14 cellular contexts compared by ENCODE assay signal in genomic region chr4:140705625-140706275, GRCh38.
"Had no signal": no experiment of that assay in that cellular context is flagged by ENCODE, and none has a peak within 500 bp of the region (broad histone marks: within the 10 kb centered on the region; RNA-seq: fewer than 3 reads in every experiment).

No MANE protein-coding gene starts in this region.

- H3K27ac Mint-ChIP-seq: activated CD4-positive, alpha-beta memory T cell treated with anti-CD3 and anti-CD28 coated beads for 36 hours; activated naive CD4-positive, alpha-beta T cell treated with anti-CD3 and anti-CD28 coated beads, Interleukin-2, amount 50 U/mL, for 72 hours; nephron had no signal

- FAIRE-seq: frontal cortex had no signal

- H3K27me3 ChIP-seq: heart left ventricle, thyroid gland, uterus had no signal

- H3K9me3 ChIP-seq: heart left ventricle, thyroid gland, uterus had no signal

- DNase-seq: activated CD4-positive, alpha-beta memory T cell treated with anti-CD3 and anti-CD28 coated beads for 36 hours; activated effector memory CD4-positive, alpha-beta T cell treated with anti-CD3 and anti-CD28 coated beads, Interleukin-2, amount 50 U/mL, for 16 hours; activated T-cell treated with anti-CD3 and anti-CD28 coated beads, Interleukin-2, amount 50 U/mL, for 4 hours; heart left ventricle; islet precursor cell; mammary epithelial cell; stimulated activated CD4-positive, alpha-beta T cell treated with anti-CD3 and anti-CD28 coated beads, Interleukin-15, amount 100 ng/mL, for 24 hours; stimulated activated CD4-positive, alpha-beta T cell treated with anti-CD3 and anti-CD28 coated beads, Interleukin-4, amount 100 ng/mL, for 24 hours; thyroid gland; uterus had no signal

- ATAC-seq: activated naive CD4-positive, alpha-beta T cell treated with anti-CD3 and anti-CD28 coated beads, Interleukin-2, amount 50 U/mL, for 72 hours; activated T-cell treated with anti-CD3 and anti-CD28 coated beads, Interleukin-2, amount 50 U/mL, for 4 hours; left lobe of liver had no signal

- H3K4me3 ChIP-seq: heart left ventricle, thyroid gland, uterus had no signal

- H3K27ac ChIP-seq: thyroid gland, uterus had no signal

- H3K4me3 Mint-ChIP-seq: activated CD4-positive, alpha-beta memory T cell treated with anti-CD3 and anti-CD28 coated beads for 36 hours; activated T-cell treated with anti-CD3 and anti-CD28 coated beads, Interleukin-2, amount 50 U/mL, for 4 hours; nephron had no signal

- H3K4me1 ChIP-seq: uterus had no signal

- H3K36me3 ChIP-seq: thyroid gland, uterus had no signal

- H3K36me3 Mint-ChIP-seq: activated CD4-positive, alpha-beta memory T cell treated with anti-CD3 and anti-CD28 coated beads for 36 hours; activated naive CD4-positive, alpha-beta T cell treated with anti-CD3 and anti-CD28 coated beads, Interleukin-2, amount 50 U/mL, for 72 hours had no signal

- H3K9me3 Mint-ChIP-seq: activated CD4-positive, alpha-beta memory T cell treated with anti-CD3 and anti-CD28 coated beads for 36 hours; activated naive CD4-positive, alpha-beta T cell treated with anti-CD3 and anti-CD28 coated beads, Interleukin-2, amount 50 U/mL, for 72 hours; activated T-cell treated with anti-CD3 and anti-CD28 coated beads, Interleukin-2, amount 50 U/mL, for 4 hours; nephron had no signal
